8 cellular contexts compared by ENCODE assay signal in the genomic region with DNA sequence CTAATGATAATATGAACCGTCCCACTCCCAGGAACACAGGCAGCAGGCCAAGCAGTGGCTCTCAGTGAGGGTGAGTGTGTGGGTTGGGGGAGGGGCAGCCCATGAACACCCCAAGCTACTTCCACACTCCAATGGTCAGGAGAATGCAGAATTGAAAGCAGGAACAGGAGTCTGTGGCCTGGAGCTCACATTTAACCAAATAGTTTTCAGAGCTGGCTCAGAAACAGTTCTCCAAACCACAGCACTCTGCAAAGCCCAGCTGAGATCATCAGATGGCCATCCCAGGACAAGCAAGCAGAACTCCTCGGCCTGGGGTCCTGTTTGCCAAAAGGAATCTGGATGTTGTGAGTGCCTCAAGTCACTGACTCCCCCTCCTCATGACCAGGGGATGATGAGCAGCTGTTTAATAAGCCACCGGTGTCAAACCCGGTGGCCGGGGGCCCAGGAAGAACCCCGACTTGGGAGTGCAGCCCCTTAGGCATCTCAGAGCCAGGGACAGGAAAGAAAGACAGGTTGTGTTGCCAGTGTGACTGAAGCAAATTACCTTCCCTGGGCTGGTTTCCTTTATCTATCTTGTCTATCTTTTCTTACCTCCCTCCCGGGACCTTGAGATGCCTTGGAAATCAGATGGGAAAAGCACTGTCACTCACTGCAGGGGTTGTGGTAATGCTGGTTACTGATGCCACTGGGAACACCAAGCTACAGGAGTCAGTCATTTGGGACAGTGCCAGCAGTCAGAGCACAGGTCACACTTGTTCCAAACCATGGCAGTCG. TPM values are rescaled to one million over a fixed set of nuclear protein-coding genes. Genes with fewer than 3 reads are reported as not detected.
DNase-seq lines count a peak whose midpoint lies in the region; ATAC-seq and TF ChIP-seq lines count a peak whose summit lies in the region.

No MANE protein-coding gene starts in this region.

- H3K4me3 Mint-ChIP-seq in Calu3 (ENCODE audit: low read depth, unreplicated experiment) (no peak overlapping the region), osteocyte (ENCODE audit: unreplicated experiment) (no peak overlapping the region)
- H3K4me3 Mint-ChIP-seq in activated CD4-positive, alpha-beta T cell treated with anti-CD3 and anti-CD28 coated beads for 36 hours: no peak overlapping the region
- no peak overlapping the region for H3K4me3 Mint-ChIP-seq in natural killer cell treated with Interleukin-12 subunit alpha and Interleukin-12 subunit beta and Interleukin-15 and Interleukin-18, amount 100 ng/mL, for 72 hours

- 41 to 51% methylated on average over 7 to 8 of the region's 8 CpGs for WGBS in ectodermal cell, 2 experiments

- POLR2A ChIA-PET in activated CD4-positive, alpha-beta T cell treated with anti-CD3 and anti-CD28 coated beads for 36 hours (lab: Charles Lee): no interaction called here

- H3K36me3 Mint-ChIP-seq in Calu3 (ENCODE audit: insufficient read depth, unreplicated experiment) (peaks cover 5% of the 10 kb centered on the region), osteocyte (ENCODE audit: unreplicated experiment) (no peaks in the 10 kb centered on the region)
- no peaks in the 10 kb centered on the region for H3K36me3 Mint-ChIP-seq in activated CD4-positive, alpha-beta T cell treated with anti-CD3 and anti-CD28 coated beads for 36 hours (ENCODE audit: low read depth)
- no peaks in the 10 kb centered on the region for H3K36me3 Mint-ChIP-seq in natural killer cell treated with Interleukin-12 subunit alpha and Interleukin-12 subunit beta and Interleukin-15 and Interleukin-18, amount 100 ng/mL, for 72 hours

- H3K27me3 Mint-ChIP-seq in Calu3 (ENCODE audit: unreplicated experiment) (no peaks in the 10 kb centered on the region), osteocyte (ENCODE audit: unreplicated experiment) (no peaks in the 10 kb centered on the region)
- H3K27me3 Mint-ChIP-seq in activated CD4-positive, alpha-beta T cell treated with anti-CD3 and anti-CD28 coated beads for 36 hours: no peaks in the 10 kb centered on the region
- H3K27me3 Mint-ChIP-seq in natural killer cell treated with Interleukin-12 subunit alpha and Interleukin-12 subunit beta and Interleukin-15 and Interleukin-18, amount 100 ng/mL, for 72 hours: no peaks in the 10 kb centered on the region

- H3K36me3 ChIP-seq in ectodermal cell (ENCODE audit: control insufficient read depth, insufficient read depth, low read length): no peaks in the 10 kb centered on the region

- no peaks in the 10 kb centered on the region for H3K27me3 ChIP-seq in ectodermal cell (ENCODE audit: control insufficient read depth, insufficient read depth, low read length, poor library complexity, severe bottlenecking)

- peaks cover 7% of the 10 kb centered on the region for H3K4me1 ChIP-seq in ectodermal cell (ENCODE audit: control insufficient read depth, insufficient read depth, low read length)

- intact Hi-C loops in Calu3 (cut with micrococcal nuclease; ENCODE audit: unreplicated experiment): no loop called here
- intact Hi-C loops in activated CD4-positive, alpha-beta T cell treated with anti-CD3 and anti-CD28 coated beads for 36 hours (cut with DNase I, micrococcal nuclease): loop anchor here in 1 of 2 experiments (2.0 kb wide), 1 partner anchor 35 kb away; no protein-coding TSS in a partner anchor

- BruUV-seq in Calu3 (replicated peaks; lab: Mats Ljungman, UMichigan): no TSS peak

- TF ChIP-seq CTCF in Calu3 (IDR thresholded peaks at IDR 0.05; ENCODE audit: unreplicated experiment) (no peak), osteocyte (IDR thresholded peaks at IDR 0.05) (no peak)

- peak overlapping the region; percentile 28 for H3K27ac ChIP-seq in ectodermal cell (ENCODE audit: insufficient read depth, low read depth, low read length, poor library complexity, severe bottlenecking)

- H3K27ac Mint-ChIP-seq in Calu3 (ENCODE audit: unreplicated experiment) (no peak overlapping the region), osteocyte (ENCODE audit: unreplicated experiment) (peak overlapping the region; percentile 78)
- no peak overlapping the region for H3K27ac Mint-ChIP-seq in activated CD4-positive, alpha-beta T cell treated with anti-CD3 and anti-CD28 coated beads for 36 hours
- no peak overlapping the region for H3K27ac Mint-ChIP-seq in natural killer cell treated with Interleukin-12 subunit alpha and Interleukin-12 subunit beta and Interleukin-15 and Interleukin-18, amount 100 ng/mL, for 72 hours

- H3K4me1 Mint-ChIP-seq in Calu3 (ENCODE audit: low read depth, unreplicated experiment): peaks cover 28% of the 10 kb centered on the region
- peaks cover 23% of the 10 kb centered on the region for H3K4me1 Mint-ChIP-seq in osteocyte (ENCODE audit: unreplicated experiment)
- H3K4me1 Mint-ChIP-seq in activated CD4-positive, alpha-beta T cell treated with anti-CD3 and anti-CD28 coated beads for 36 hours: peaks cover 13% of the 10 kb centered on the region
- H3K4me1 Mint-ChIP-seq in natural killer cell treated with Interleukin-12 subunit alpha and Interleukin-12 subunit beta and Interleukin-15 and Interleukin-18, amount 100 ng/mL, for 72 hours (ENCODE audit: low read depth in 2 of 2): peaks cover 14 to 17% of the 10 kb centered on the region in 2 donors

- peak; percentile 66 for ATAC-seq in GM21576 (IDR thresholded peaks at IDR 0.05; ENCODE audit: unreplicated experiment)
- ATAC-seq in GM19035 (IDR thresholded peaks at IDR 0.05; ENCODE audit: unreplicated experiment): no peak
- no peak for ATAC-seq in activated CD4-positive, alpha-beta T cell treated with anti-CD3 and anti-CD28 coated beads for 36 hours
- ATAC-seq in natural killer cell treated with Interleukin-12 subunit alpha and Interleukin-12 subunit beta and Interleukin-15 and Interleukin-18, amount 100 ng/mL, for 72 hours: no peak

- peak; percentile 30 for DNase-seq in Calu3
- DNase-seq in NAMALWA (ENCODE audit: low spot score): peak; percentile 46
- DNase-seq in osteocyte (ENCODE audit: extremely low spot score, unreplicated experiment): no peak
- DNase-seq in activated CD4-positive, alpha-beta T cell treated with anti-CD3 and anti-CD28 coated beads for 36 hours: no peak
- no peak for DNase-seq in natural killer cell treated with Interleukin-12 subunit alpha and Interleukin-12 subunit beta and Interleukin-15 and Interleukin-18, amount 100 ng/mL, for 72 hours (ENCODE audit: low spot score)

- CTCF ChIA-PET in Calu3 (lab: Charles Lee): interaction anchor here (0.6 to 0.9 kb wide), 3 partner anchors 34 to 413 kb away, joined by 3 to 5 read pairs (median 3); no protein-coding TSS in a partner anchor
- CTCF ChIA-PET in activated CD4-positive, alpha-beta T cell treated with anti-CD3 and anti-CD28 coated beads for 36 hours (lab: Charles Lee): interaction anchor here (1.6 kb wide), 1 partner anchor 130 kb away, joined by 6 read pairs; no protein-coding TSS in a partner anchor

- no peak overlapping the region for H3K4me3 ChIP-seq in ectodermal cell (ENCODE audit: insufficient read depth, low read depth, low read length)

- no peaks in the 10 kb centered on the region for H3K9me3 Mint-ChIP-seq in Calu3 (ENCODE audit: low read depth, unreplicated experiment)
- no peaks in the 10 kb centered on the region for H3K9me3 Mint-ChIP-seq in osteocyte (ENCODE audit: unreplicated experiment)
- no peaks in the 10 kb centered on the region for H3K9me3 Mint-ChIP-seq in activated CD4-positive, alpha-beta T cell treated with anti-CD3 and anti-CD28 coated beads for 36 hours (ENCODE audit: low read depth)
- no peaks in the 10 kb centered on the region for H3K9me3 Mint-ChIP-seq in natural killer cell treated with Interleukin-12 subunit alpha and Interleukin-12 subunit beta and Interleukin-15 and Interleukin-18, amount 100 ng/mL, for 72 hours

- H3K9me3 ChIP-seq in ectodermal cell (ENCODE audit: control insufficient read depth, low read length): no peaks in the 10 kb centered on the region

RNA-seq across cellular contexts. Expression of a gene that starts 20.4 kb away (rescaled TPM):
- 58.1 and 72.5 TPM in 2 replicates for total RNA-seq in Calu3 (2022)
- polyA plus RNA-seq in ectodermal cell (2013, experiment 1 of 4): 65.7 TPM
- polyA plus RNA-seq in ectodermal cell (2013, experiment 2 of 4): 66.0 TPM
- polyA plus RNA-seq in ectodermal cell (2013, experiment 3 of 4): 51.5 TPM
- polyA plus RNA-seq in ectodermal cell (2013, experiment 4 of 4): 57.4 TPM
- total RNA-seq in osteocyte: 110 and 117 TPM in 2 replicates
- 10 to 100 TPM; 24.0 to 24.5 TPM for total RNA-seq in activated CD4-positive, alpha-beta T cell treated with anti-CD3 and anti-CD28 coated beads for 36 hours
- 10 to 100 TPM; 60.3 to 92.7 TPM for total RNA-seq in natural killer cell treated with Interleukin-12 subunit alpha and Interleukin-12 subunit beta and Interleukin-15 and Interleukin-18, amount 100 ng/mL, for 72 hours

Comparison
In these comparisons a context has a peak if more than half of its experiments do, and no peak if none do; other contexts are left out.
1. DNase-seq: peak in Calu3 (single experiment) and NAMALWA (single experiment); none in osteocyte (single experiment), activated CD4-positive, alpha-beta T cell treated with anti-CD3 and anti-CD28 coated beads for 36 hours (single experiment) and natural killer cell treated with Interleukin-12 subunit alpha and Interleukin-12 subunit beta and Interleukin-15 and Interleukin-18, amount 100 ng/mL, for 72 hours (single experiment).